Comparison of ENCODE assay signal across 8 cellular contexts in genomic region chr2:218282173-218282991, GRCh38. TPM values are rescaled to one million over a fixed set of nuclear protein-coding genes. Genes with fewer than 3 reads are reported as not detected.
DNase-seq lines count a peak whose midpoint lies in the region; ATAC-seq, FAIRE-seq and TF ChIP-seq lines count a peak whose summit lies in the region.

No MANE protein-coding gene starts in this region.

- H3K4me3 ChIP-seq in bronchial epithelial cell (ENCODE audit: low read depth, low read length) (no peak overlapping the region), lower lobe of right lung (no peak overlapping the region), tibial nerve (no peak overlapping the region), Karpas-422 (ENCODE audit: low read length) (no peak overlapping the region)

- H2AFZ ChIP-seq in Karpas-422 (ENCODE audit: low read length): no peak overlapping the region

- H3K27ac ChIP-seq in lower lobe of right lung: peak overlapping the region; percentile 97
- H3K27ac ChIP-seq in tibial nerve: peak overlapping the region; percentile 57 to 100 (median 100)
- H3K27ac ChIP-seq in Karpas-422 (ENCODE audit: low read length): no peak overlapping the region

- intact Hi-C loops in lower lobe of right lung (cut with DNase I): no loop called here

- 29 to 42% methylated on average over 16 to 17 of the region's 17 CpGs for WGBS in tibial nerve, 2 donors

- H3K9me3 ChIP-seq in lower lobe of right lung: no peaks in the 10 kb centered on the region
- H3K9me3 ChIP-seq in tibial nerve: no peaks in the 10 kb centered on the region
- no peaks in the 10 kb centered on the region for H3K9me3 ChIP-seq in Karpas-422 (ENCODE audit: low read length)

- TF ChIP-seq CTCF in bronchial epithelial cell (IDR thresholded peaks at IDR 0.05; ENCODE audit: insufficient read depth, low read length, severe bottlenecking) (no peak), lower lobe of right lung (IDR thresholded peaks at IDR 0.05) (no peak), tibial nerve (IDR thresholded peaks at IDR 0.05) (no peak)

- H3K36me3 Mint-ChIP-seq in T-helper 1 cell treated with Interleukin-12 subunit alpha and Interleukin-12 subunit beta and Interleukin-4 antibody, amounts not matched to agents 30 μg/mL and 1 μg/mL, for 36 hours (ENCODE audit: low read depth): peaks cover 22% of the 10 kb centered on the region

- no peaks in the 10 kb centered on the region for H3K9me3 Mint-ChIP-seq in T-helper 1 cell treated with Interleukin-12 subunit alpha and Interleukin-12 subunit beta and Interleukin-4 antibody, amounts not matched to agents 30 μg/mL and 1 μg/mL, for 36 hours

- peaks cover 36% of the 10 kb centered on the region for H3K4me1 Mint-ChIP-seq in T-helper 1 cell treated with Interleukin-12 subunit alpha and Interleukin-12 subunit beta and Interleukin-4 antibody, amounts not matched to agents 30 μg/mL and 1 μg/mL, for 36 hours (ENCODE audit: low read depth)

- H3K27me3 Mint-ChIP-seq in T-helper 1 cell treated with Interleukin-12 subunit alpha and Interleukin-12 subunit beta and Interleukin-4 antibody, amounts not matched to agents 30 μg/mL and 1 μg/mL, for 36 hours (ENCODE audit: low read depth): no peaks in the 10 kb centered on the region

- FAIRE-seq in bronchial epithelial cell (lab: Jason Lieb, UNC) (no peak), frontal cortex (lab: Jason Lieb, UNC) (no peak)

- H3K9ac ChIP-seq in Karpas-422 (ENCODE audit: low read length): no peak overlapping the region

- peaks cover 59% of the 10 kb centered on the region for H3K4me1 ChIP-seq in lower lobe of right lung
- H3K4me1 ChIP-seq in tibial nerve: peaks cover 11 to 77% (median 57%) of the 10 kb centered on the region in 4 donors
- H3K4me1 ChIP-seq in Karpas-422 (ENCODE audit: low read length): peaks cover 22% of the 10 kb centered on the region

- peak; percentile 28 to 55 for TF ChIP-seq EP300 in tibial nerve (IDR thresholded peaks at IDR 0.05)

- DNase-seq in T-helper 1 cell: no peak
- peak; percentile 90 for DNase-seq in bronchial epithelial cell (ENCODE audit: low read depth)
- DNase-seq in lower lobe of right lung: peak; percentile 77
- no peak for DNase-seq in tibial nerve (ENCODE audit: low spot score in 2 of 2)
- no peak for DNase-seq in Karpas-422
- no peak for DNase-seq in NCI-H2107 (lab: John Stamatoyannopoulos, UW)
- no peak for DNase-seq in frontal cortex (ENCODE audit: low spot score in 2 of 2)

- H3K4me3 Mint-ChIP-seq in T-helper 1 cell treated with Interleukin-12 subunit alpha and Interleukin-12 subunit beta and Interleukin-4 antibody, amounts not matched to agents 30 μg/mL and 1 μg/mL, for 36 hours: no peak overlapping the region

- no peaks in the 10 kb centered on the region for H3K27me3 ChIP-seq in bronchial epithelial cell (ENCODE audit: control insufficient read depth, insufficient read depth, low read length)
- H3K27me3 ChIP-seq in lower lobe of right lung (ENCODE audit: low read depth): no peaks in the 10 kb centered on the region
- no peaks in the 10 kb centered on the region for H3K27me3 ChIP-seq in tibial nerve
- no peaks in the 10 kb centered on the region for H3K27me3 ChIP-seq in Karpas-422 (ENCODE audit: low read length)

- TF ChIP-seq POLR2A in tibial nerve (IDR thresholded peaks at IDR 0.05): no peak

- ATAC-seq in lower lobe of right lung: peak; percentile 34 to 52

- H4K20me1 ChIP-seq in Karpas-422 (ENCODE audit: insufficient read depth, low read depth, low read length): no peaks in the 10 kb centered on the region

- H3K36me3 ChIP-seq in bronchial epithelial cell (ENCODE audit: control insufficient read depth, insufficient read depth, low read length) (peaks cover 49% of the 10 kb centered on the region), lower lobe of right lung (peaks cover 76% of the 10 kb centered on the region), tibial nerve (peaks cover 3 to 49% (median 14%) of the 10 kb centered on the region in 3 donors), Karpas-422 (ENCODE audit: insufficient read depth, low read length) (no peaks in the 10 kb centered on the region)

- H3K4me2 ChIP-seq in Karpas-422 (ENCODE audit: low read depth, low read length, poor library complexity, severe bottlenecking): no peak overlapping the region

- no peaks in the 10 kb centered on the region for H3K9me2 ChIP-seq in Karpas-422 (replicated peaks; ENCODE audit: insufficient read depth, low read length)

- H3K79me2 ChIP-seq in Karpas-422 (ENCODE audit: low read length): no peaks in the 10 kb centered on the region

- H3K27ac Mint-ChIP-seq in T-helper 1 cell treated with Interleukin-12 subunit alpha and Interleukin-12 subunit beta and Interleukin-4 antibody, amounts not matched to agents 30 μg/mL and 1 μg/mL, for 36 hours: peak overlapping the region; percentile 70

RNA-seq across cellular contexts. Expression of gene TMBIM1, which starts 9.9 kb away (rescaled TPM):
- total RNA-seq in bronchial epithelial cell (468 and 656 TPM in 2 replicates), lower lobe of right lung (300 TPM), tibial nerve (100 to 1,000 TPM; 183 to 282 (median 202) TPM), frontal cortex (9.4 TPM)
- 17.0 and 23.3 TPM in 2 replicates for total RNA-seq in Karpas-422 (2014; rRNA removed; shearing (Covaris generic); ENCODE audit: low replicate concordance)

RNA-seq across cellular contexts. Expression of gene PNKD, which starts 12.1 kb away (rescaled TPM):
- total RNA-seq in bronchial epithelial cell (10.3 and 16.8 TPM in 2 replicates), lower lobe of right lung (65.8 TPM), tibial nerve (10 to 100 TPM; 62.3 to 68.9 (median 63.6) TPM), frontal cortex (15.1 TPM)
- 26.5 and 60.1 TPM in 2 replicates for total RNA-seq in Karpas-422 (2014; rRNA removed; shearing (Covaris generic); ENCODE audit: low replicate concordance)

RNA-seq across cellular contexts. Expression of gene AAMP, which starts 12.4 kb away (rescaled TPM):
- 205 and 229 TPM in 2 replicates for total RNA-seq in bronchial epithelial cell
- total RNA-seq in lower lobe of right lung: 58.8 TPM
- 100 to 1,000 TPM; 111 to 179 (median 143) TPM for total RNA-seq in tibial nerve
- 77.6 and 204 TPM in 2 replicates for total RNA-seq in Karpas-422 (2014; rRNA removed; shearing (Covaris generic); ENCODE audit: low replicate concordance)
- 98.2 TPM for total RNA-seq in frontal cortex

RNA-seq across cellular contexts. Expression of gene GPBAR1, which starts 21.6 kb away (rescaled TPM):
- total RNA-seq in bronchial epithelial cell (under 0.01 TPM in 1 of 2 replicates, not detected in the other), lower lobe of right lung (4.6 TPM), tibial nerve (10 to 100 TPM in 2 of 4 donors, 1 to 10 TPM in 2; 4.6 to 37.8 (median 13.5) TPM), frontal cortex (not detected)
- 0.29 and 0.82 TPM in 2 replicates for total RNA-seq in Karpas-422 (2014; rRNA removed; shearing (Covaris generic); ENCODE audit: low replicate concordance)

Comparison
In these comparisons a context has a peak if more than half of its experiments do, and no peak if none do; other contexts are left out.
1. DNase-seq: peak in bronchial epithelial cell (single experiment) and lower lobe of right lung (single experiment); none in T-helper 1 cell (0 of 5), tibial nerve (0 of 2), Karpas-422 (single experiment), NCI-H2107 (single experiment) and frontal cortex (0 of 2).